ENCODE assay signal across 30 cellular contexts in the genomic region with DNA sequence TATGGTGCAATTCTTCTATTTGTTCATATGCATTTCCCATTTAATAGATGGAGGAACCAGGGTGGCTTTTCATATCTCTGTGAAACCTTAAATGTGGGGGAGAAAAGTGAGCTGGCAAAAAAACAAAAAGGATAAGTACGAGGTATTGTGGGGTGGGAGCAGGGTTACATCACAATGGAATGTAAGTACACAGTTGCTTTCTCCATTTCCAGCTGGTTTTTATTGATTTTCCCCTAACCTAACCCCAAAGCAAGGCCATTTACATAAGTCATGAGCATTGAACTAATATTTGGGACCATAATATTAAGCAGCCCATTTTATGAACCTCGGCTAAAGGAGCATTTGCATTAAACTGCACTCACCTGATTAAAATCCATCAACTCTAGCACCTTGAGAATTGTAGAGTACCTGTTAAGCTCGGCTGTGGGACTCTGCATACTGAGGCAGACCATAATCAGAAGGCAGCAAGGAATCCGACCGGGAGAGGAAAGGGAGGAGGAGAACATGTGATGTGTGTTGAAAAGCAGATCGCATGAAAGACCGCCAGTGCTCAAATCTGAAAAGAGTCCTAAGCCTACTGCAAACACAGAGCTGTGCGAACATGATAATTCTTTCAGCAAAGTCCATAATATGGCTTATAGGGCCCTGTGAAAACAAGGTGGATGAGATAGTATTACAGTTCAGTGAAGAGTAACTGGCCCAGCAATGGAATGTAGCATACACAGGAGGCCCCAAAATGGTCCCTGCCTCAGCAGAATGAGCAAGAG.
"Had no signal": no experiment of that assay in that cellular context is flagged by ENCODE, and none has a peak within 500 bp of the region (broad histone marks: within the 10 kb centered on the region; RNA-seq: fewer than 3 reads in every experiment).

No MANE protein-coding gene starts in this region.

- H3K36me3 ChIP-seq: ascending aorta, cardiac muscle cell, SJCRH30 had no signal

- H3K4me3 ChIP-seq: ascending aorta, cardiac muscle cell, SJCRH30 had no signal

- H3K9ac ChIP-seq: KMS-11, SK-N-SH had no signal

- H3K27me3 Mint-ChIP-seq: activated CD4-positive, alpha-beta T cell treated with anti-CD3 and anti-CD28 coated beads, Interleukin-2, amount 10 ng/mL, durations not matched to agents 24 days and 14 days; activated CD8-positive, alpha-beta T cell treated with anti-CD3 and anti-CD28 coated beads for 36 hours; activated naive CD8-positive, alpha-beta T cell treated with anti-CD3 and anti-CD28 coated beads for 36 hours; activated T-helper 17 cell treated with anti-CD3 and anti-CD28 coated beads, Interleukin-2, amount 50 U/mL, for 72 hours; central memory CD8-positive, alpha-beta T cell had no signal

- H3K36me3 Mint-ChIP-seq: activated naive CD8-positive, alpha-beta T cell treated with anti-CD3 and anti-CD28 coated beads for 36 hours had no signal

- H3K4me2 ChIP-seq: KMS-11, SK-N-SH had no signal

- H3K9me3 Mint-ChIP-seq: activated naive CD8-positive, alpha-beta T cell treated with anti-CD3 and anti-CD28 coated beads for 36 hours; activated T-helper 17 cell treated with anti-CD3 and anti-CD28 coated beads, Interleukin-2, amount 50 U/mL, for 72 hours had no signal

- DNase-seq: activated CD4-positive, alpha-beta T cell treated with anti-CD3 and anti-CD28 coated beads, Interleukin-2, amount 10 ng/mL, durations not matched to agents 24 days and 14 days; activated CD4-positive, alpha-beta T cell treated with anti-CD3 and anti-CD28 coated beads, Interleukin-2, amount 50 U/mL, for 4 hours; activated CD8-positive, alpha-beta T cell treated with anti-CD3 and anti-CD28 coated beads for 36 hours; activated effector memory CD4-positive, alpha-beta T cell treated with anti-CD3 and anti-CD28 coated beads, Interleukin-2, amount 50 U/mL, for 16 hours; activated naive CD4-positive, alpha-beta T cell; activated naive CD4-positive, alpha-beta T cell treated with anti-CD3 and anti-CD28 coated beads, Interleukin-2, amount 50 U/mL, for 16 hours; activated naive CD8-positive, alpha-beta T cell treated with anti-CD3 and anti-CD28 coated beads for 36 hours; activated T-cell treated with anti-CD3 and anti-CD28 coated beads, Interleukin-2, amount 50 U/mL, for 1 hour; activated T-cell treated with anti-CD3 and anti-CD28 coated beads, Interleukin-2, amount 50 U/mL, for 72 hours; amygdala; MM.1S; MV-4-11; NCI-H1092; NCI-H1436 treated with DMSO at 0.1 percent for 48 hours; NCI-H187 treated with DMSO at 0.1 percent for 48 hours; NCI-H2081; NCI-H2171 treated with DMSO at 0.1 percent for 48 hours; NCI-H2227 treated with DMSO at 0.1 percent for 48 hours; NCI-H446; NCI-H524 treated with DMSO at 0.1 percent for 48 hours; SHP77; SJCRH30; SK-N-SH had no signal

- H3K4me1 ChIP-seq: ascending aorta had no signal

- H3K27me3 ChIP-seq: ascending aorta, SJCRH30 had no signal

- H3K4me3 Mint-ChIP-seq: activated CD4-positive, alpha-beta T cell treated with anti-CD3 and anti-CD28 coated beads, Interleukin-2, amount 10 ng/mL, durations not matched to agents 24 days and 14 days; activated CD8-positive, alpha-beta T cell treated with anti-CD3 and anti-CD28 coated beads for 36 hours; activated naive CD8-positive, alpha-beta T cell treated with anti-CD3 and anti-CD28 coated beads for 36 hours; activated T-cell treated with anti-CD3 and anti-CD28 coated beads, Interleukin-2, amount 50 U/mL, for 72 hours; activated T-helper 17 cell treated with anti-CD3 and anti-CD28 coated beads, Interleukin-2, amount 50 U/mL, for 72 hours; central memory CD8-positive, alpha-beta T cell; T-helper 1 cell treated with Interleukin-12 subunit alpha and Interleukin-12 subunit beta and Interleukin-4 antibody, amounts not matched to agents 30 μg/mL and 1 μg/mL, for 36 hours; T-helper 2 cell treated with Interferon-gamma antibody and Interleukin-4, amounts not matched to agents 5 μg/mL and 100 μg/mL, for 36 hours had no signal

- H3K27ac Mint-ChIP-seq: activated CD4-positive, alpha-beta T cell treated with anti-CD3 and anti-CD28 coated beads, Interleukin-2, amount 10 ng/mL, durations not matched to agents 24 days and 14 days; activated CD8-positive, alpha-beta T cell treated with anti-CD3 and anti-CD28 coated beads for 36 hours; activated naive CD8-positive, alpha-beta T cell treated with anti-CD3 and anti-CD28 coated beads for 36 hours; activated T-cell treated with anti-CD3 and anti-CD28 coated beads, Interleukin-2, amount 50 U/mL, for 72 hours; activated T-helper 17 cell treated with anti-CD3 and anti-CD28 coated beads, Interleukin-2, amount 50 U/mL, for 72 hours; T-helper 1 cell treated with Interleukin-12 subunit alpha and Interleukin-12 subunit beta and Interleukin-4 antibody, amounts not matched to agents 30 μg/mL and 1 μg/mL, for 36 hours; T-helper 2 cell treated with Interferon-gamma antibody and Interleukin-4, amounts not matched to agents 5 μg/mL and 100 μg/mL, for 36 hours had no signal

- H3K9me3 ChIP-seq: ascending aorta, SJCRH30, SK-N-SH had no signal

- H3K4me1 Mint-ChIP-seq: activated CD4-positive, alpha-beta T cell treated with anti-CD3 and anti-CD28 coated beads, Interleukin-2, amount 10 ng/mL, durations not matched to agents 24 days and 14 days; activated naive CD8-positive, alpha-beta T cell treated with anti-CD3 and anti-CD28 coated beads for 36 hours; activated T-helper 17 cell treated with anti-CD3 and anti-CD28 coated beads, Interleukin-2, amount 50 U/mL, for 72 hours; central memory CD8-positive, alpha-beta T cell had no signal

- H3K27ac ChIP-seq: ascending aorta, cardiac muscle cell, KMS-11, SJCRH30 had no signal
